In the genomic region with DNA sequence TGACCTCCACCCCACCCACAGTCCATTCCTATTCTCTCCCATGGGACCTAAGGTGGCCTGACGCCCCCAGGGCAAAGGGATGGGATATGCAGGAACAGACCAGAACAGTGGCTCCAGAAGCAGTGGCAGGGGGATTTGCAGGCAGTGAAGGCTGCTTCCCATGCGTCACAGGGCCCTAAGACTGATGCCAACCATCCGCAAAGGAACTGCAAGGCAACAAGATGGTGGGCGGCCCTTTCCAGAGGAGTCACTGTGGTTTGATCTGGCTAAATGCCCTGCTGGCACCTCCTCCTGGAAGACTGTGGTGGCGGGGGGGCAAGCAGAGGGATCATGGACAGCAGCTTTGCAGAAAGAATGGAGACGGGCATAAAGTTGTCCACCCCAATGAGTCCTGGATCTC, we compare ENCODE assay signal across 17 cellular contexts. TPM values are rescaled to one million over a fixed set of nuclear protein-coding genes. Genes with fewer than 3 reads are reported as not detected.
DNase-seq lines count a peak whose midpoint lies in the region; ATAC-seq and TF ChIP-seq lines count a peak whose summit lies in the region.
"Had no signal": no experiment of that assay in that cellular context is flagged by ENCODE, and none has a peak within 500 bp of the region (broad histone marks: within the 10 kb centered on the region; RNA-seq: fewer than 3 reads in every experiment).

No MANE protein-coding gene starts in this region.

- H3K27me3 ChIP-seq in breast epithelium = no peaks in the 10 kb centered on the region
- H3K27me3 ChIP-seq in neutrophil = no peaks in the 10 kb centered on the region
- no peaks in the 10 kb centered on the region for H3K27me3 ChIP-seq in GM23338 (ENCODE audit: insufficient read depth)
- H3K27me3 ChIP-seq: body of pancreas had no signal

- H3K4me3 ChIP-seq in NB4 (ENCODE audit: low read depth, low read length) (peak overlapping the region; percentile 52), breast epithelium (no peak overlapping the region), neutrophil (ENCODE audit: low read depth in 1 of 2, low read length in 1 of 2) (peak overlapping the region; percentile 39 to 45), GM23338 (no peak overlapping the region)
- H3K4me3 ChIP-seq: body of pancreas, K562 had no signal

- H3K27ac ChIP-seq in breast epithelium = no peak overlapping the region
- peak overlapping the region; percentile 83 for H3K27ac ChIP-seq in neutrophil
- H3K27ac ChIP-seq in GM23338 (ENCODE audit: low read depth) = no peak overlapping the region
- H3K27ac ChIP-seq: body of pancreas had no signal

- DNase-seq in CD14-positive monocyte (ENCODE audit: low spot score) (peak; percentile 73), NB4 (ENCODE audit: low read depth) (peak; percentile 89), breast epithelium (ENCODE audit: low spot score in 2 of 2) (peak; percentile 37 to 50), DMS53 treated with DMSO at 0.1 percent for 48 hours (lab: John Stamatoyannopoulos, UW; ENCODE audit: unreplicated experiment) (no peak), GM23338 (ENCODE audit: low spot score) (no peak), HFFc6 (no peak)
- DNase-seq: activated gamma-delta T cell treated with Interleukin-2 at 50 U/mL for 16 hours, DMS79, left ventricle myocardium superior, OCI-M1, retina had no signal

- peak overlapping the region; percentile 61 to 75 for H3K4me3 Mint-ChIP-seq in CD14-positive monocyte
- H3K4me3 Mint-ChIP-seq in GM23338 = no peak overlapping the region
- no peak overlapping the region for H3K4me3 Mint-ChIP-seq in HFFc6
- H3K4me3 Mint-ChIP-seq: nephron, WTC11 had no signal

- TF ChIP-seq POLR2A in NB4 (IDR thresholded peaks at IDR 0.05; ENCODE audit: extremely low read depth, insufficient read length) = no peak
- no peak for TF ChIP-seq POLR2A in breast epithelium (IDR thresholded peaks at IDR 0.05)

- H3K27ac Mint-ChIP-seq in CD14-positive monocyte (peak overlapping the region; percentile 75 to 94 (median 87)), GM23338 (no peak overlapping the region; the same call in 1 of the 2 replicates), HFFc6 (no peak overlapping the region)
- H3K27ac Mint-ChIP-seq: nephron, WTC11 had no signal

- H3K9me2 ChIP-seq in GM23338 (ENCODE audit: insufficient read depth) = no peaks in the 10 kb centered on the region

- H3K4me1 ChIP-seq in breast epithelium (no peaks in the 10 kb centered on the region), neutrophil (ENCODE audit: control insufficient read depth in 1 of 2, insufficient read depth in 1 of 2, low read depth in 1 of 2, low read length in 1 of 2) (peaks cover 75 to 79% of the 10 kb centered on the region in 2 experiments), GM23338 (ENCODE audit: insufficient read depth) (peaks cover 1% of the 10 kb centered on the region; the same call in 1 of the 2 replicates)

- ATAC-seq in GM19351 (IDR thresholded peaks at IDR 0.05; ENCODE audit: unreplicated experiment) (no peak), GM23338 (no peak)
- ATAC-seq: body of pancreas, K562, WTC11 had no signal

- intact Hi-C loops in CD14-positive monocyte (cut with micrococcal nuclease) = loop anchor here in 1 of 2 donors (5.0 kb wide), 1 partner anchor 45 kb away; no protein-coding TSS in a partner anchor
- intact Hi-C loops in breast epithelium (cut with DNase I; ENCODE audit: low total_unique reads) = no loop called here

- H3K4me1 Mint-ChIP-seq in CD14-positive monocyte = peaks cover 74% of the 10 kb centered on the region
- H3K4me1 Mint-ChIP-seq in GM23338 = peaks cover 8% of the 10 kb centered on the region
- peaks cover 16% of the 10 kb centered on the region for H3K4me1 Mint-ChIP-seq in HFFc6 (ENCODE audit: low read depth)

- no peaks in the 10 kb centered on the region for H3K9me3 ChIP-seq in breast epithelium
- H3K9me3 ChIP-seq in neutrophil = no peaks in the 10 kb centered on the region
- H3K9me3 ChIP-seq: body of pancreas had no signal

- H3K36me3 ChIP-seq in breast epithelium (no peaks in the 10 kb centered on the region), neutrophil (no peaks in the 10 kb centered on the region), GM23338 (ENCODE audit: insufficient read depth) (no peaks in the 10 kb centered on the region)

- H3F3A ChIP-seq in GM23338 (replicated peaks; ENCODE audit: low read depth) = no peaks in the 10 kb centered on the region

- H3K27me3 Mint-ChIP-seq in CD14-positive monocyte (ENCODE audit: low read depth in 3 of 3) (peaks cover 0 to 8% (median 0%) of the 10 kb centered on the region in 3 donors), GM23338 (ENCODE audit: insufficient read depth, low read depth, poor library complexity) (peaks cover 8% of the 10 kb centered on the region), HFFc6 (ENCODE audit: insufficient read depth) (peaks cover 10% of the 10 kb centered on the region)

- H3K36me3 Mint-ChIP-seq in CD14-positive monocyte = no peaks in the 10 kb centered on the region
- H3K36me3 Mint-ChIP-seq in GM23338 (ENCODE audit: low read depth) = no peaks in the 10 kb centered on the region
- H3K36me3 Mint-ChIP-seq in HFFc6 (ENCODE audit: low read depth) = no peaks in the 10 kb centered on the region
- H3K36me3 Mint-ChIP-seq: WTC11 had no signal

- no peaks in the 10 kb centered on the region for H3K79me2 ChIP-seq in GM23338 (replicated peaks; ENCODE audit: insufficient read depth)

- H3K9me3 Mint-ChIP-seq in CD14-positive monocyte (peaks cover 0 to 4% (median 0%) of the 10 kb centered on the region in 7 donors), GM23338 (no peaks in the 10 kb centered on the region), HFFc6 (no peaks in the 10 kb centered on the region)
- H3K9me3 Mint-ChIP-seq: nephron, WTC11 had no signal

- no peak overlapping the region for H3K4me2 ChIP-seq in GM23338

- H2AFZ ChIP-seq in GM23338 = no peak overlapping the region

- H4K20me1 ChIP-seq in GM23338 (replicated peaks; ENCODE audit: insufficient read depth) = no peaks in the 10 kb centered on the region

- TF ChIP-seq CTCF in CD14-positive monocyte (IDR thresholded peaks at IDR 0.05) (no peak), NB4 (IDR thresholded peaks at IDR 0.05; ENCODE audit: low read depth, low read length) (no peak), breast epithelium (IDR thresholded peaks at IDR 0.05) (no peak), neutrophil (IDR thresholded peaks at IDR 0.05) (no peak), GM23338 (conservative IDR thresholded peaks at IDR 0.05; ENCODE audit: low read depth in 2 of 2) (no peak), HFFc6 (IDR thresholded peaks at IDR 0.05) (no peak)

TF ChIP-seq in GM23338, 12 proteins besides CTCF, POLR2A, EP300 and RAD21 (continues in another document):
- TF ChIP-seq EZH2phosphoT487 (IDR thresholded peaks at IDR 0.05; ENCODE audit: unreplicated experiment) = no peak
- no peak for TF ChIP-seq EZH2 (IDR thresholded peaks at IDR 0.05; ENCODE audit: low read depth, unreplicated experiment)
- no peak for TF ChIP-seq CREB1 (CRISPR knock-in tag; IDR thresholded peaks at IDR 0.05; ENCODE audit: low read depth)
- TF ChIP-seq STAT1 (IDR thresholded peaks at IDR 0.05; ENCODE audit: unreplicated experiment) = no peak
- TF ChIP-seq ZNF114 (CRISPR knock-in tag; IDR thresholded peaks at IDR 0.05) = no peak
- no peak for TF ChIP-seq ZNF331 (CRISPR knock-in tag; IDR thresholded peaks at IDR 0.05; ENCODE audit: low read depth)
- TF ChIP-seq, protein P1, sequence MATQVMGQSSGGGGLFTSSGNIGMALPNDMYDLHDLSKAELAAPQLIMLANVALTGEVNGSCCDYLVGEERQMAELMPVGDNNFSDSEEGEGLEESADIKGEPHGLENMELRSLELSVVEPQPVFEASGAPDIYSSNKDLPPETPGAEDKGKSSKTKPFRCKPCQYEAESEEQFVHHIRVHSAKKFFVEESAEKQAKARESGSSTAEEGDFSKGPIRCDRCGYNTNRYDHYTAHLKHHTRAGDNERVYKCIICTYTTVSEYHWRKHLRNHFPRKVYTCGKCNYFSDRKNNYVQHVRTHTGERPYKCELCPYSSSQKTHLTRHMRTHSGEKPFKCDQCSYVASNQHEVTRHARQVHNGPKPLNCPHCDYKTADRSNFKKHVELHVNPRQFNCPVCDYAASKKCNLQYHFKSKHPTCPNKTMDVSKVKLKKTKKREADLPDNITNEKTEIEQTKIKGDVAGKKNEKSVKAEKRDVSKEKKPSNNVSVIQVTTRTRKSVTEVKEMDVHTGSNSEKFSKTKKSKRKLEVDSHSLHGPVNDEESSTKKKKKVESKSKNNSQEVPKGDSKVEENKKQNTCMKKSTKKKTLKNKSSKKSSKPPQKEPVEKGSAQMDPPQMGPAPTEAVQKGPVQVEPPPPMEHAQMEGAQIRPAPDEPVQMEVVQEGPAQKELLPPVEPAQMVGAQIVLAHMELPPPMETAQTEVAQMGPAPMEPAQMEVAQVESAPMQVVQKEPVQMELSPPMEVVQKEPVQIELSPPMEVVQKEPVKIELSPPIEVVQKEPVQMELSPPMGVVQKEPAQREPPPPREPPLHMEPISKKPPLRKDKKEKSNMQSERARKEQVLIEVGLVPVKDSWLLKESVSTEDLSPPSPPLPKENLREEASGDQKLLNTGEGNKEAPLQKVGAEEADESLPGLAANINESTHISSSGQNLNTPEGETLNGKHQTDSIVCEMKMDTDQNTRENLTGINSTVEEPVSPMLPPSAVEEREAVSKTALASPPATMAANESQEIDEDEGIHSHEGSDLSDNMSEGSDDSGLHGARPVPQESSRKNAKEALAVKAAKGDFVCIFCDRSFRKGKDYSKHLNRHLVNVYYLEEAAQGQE (IDR thresholded peaks at IDR 0.05; ENCODE audit: unreplicated experiment) = no peak
- TF ChIP-seq POLR2AphosphoS5 (IDR thresholded peaks at IDR 0.05; ENCODE audit: low read depth) = no peak
- TF ChIP-seq NANOG (IDR thresholded peaks at IDR 0.05; ENCODE audit: borderline replicate concordance) = no peak
- no peak for TF ChIP-seq JUNB (IDR thresholded peaks at IDR 0.05; ENCODE audit: unreplicated experiment)
- TF ChIP-seq, protein P2, sequence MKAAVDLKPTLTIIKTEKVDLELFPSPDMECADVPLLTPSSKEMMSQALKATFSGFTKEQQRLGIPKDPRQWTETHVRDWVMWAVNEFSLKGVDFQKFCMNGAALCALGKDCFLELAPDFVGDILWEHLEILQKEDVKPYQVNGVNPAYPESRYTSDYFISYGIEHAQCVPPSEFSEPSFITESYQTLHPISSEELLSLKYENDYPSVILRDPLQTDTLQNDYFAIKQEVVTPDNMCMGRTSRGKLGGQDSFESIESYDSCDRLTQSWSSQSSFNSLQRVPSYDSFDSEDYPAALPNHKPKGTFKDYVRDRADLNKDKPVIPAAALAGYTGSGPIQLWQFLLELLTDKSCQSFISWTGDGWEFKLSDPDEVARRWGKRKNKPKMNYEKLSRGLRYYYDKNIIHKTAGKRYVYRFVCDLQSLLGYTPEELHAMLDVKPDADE (IDR thresholded peaks at IDR 0.05) = no peak

RNA-seq across cellular contexts. Expression of a gene that starts 4.4 kb away (rescaled TPM):
- 10 to 100 TPM; 26.6 to 27.9 TPM for polyA plus RNA-seq in CD14-positive monocyte
- total RNA-seq in breast epithelium = 10 to 100 TPM; 31.8 to 54.6 (median 47.0) TPM
- 9.4 and 18.1 TPM in 2 replicates for total RNA-seq in GM23338 (2014; rRNA removed; shearing (Covaris generic))
- polyA plus RNA-seq in GM23338 (2016; fragmentation: Nextera tagmentation; extraction: Ambion mirVana) = 10.3 and 10.8 TPM in 2 replicates
- 10 to 100 TPM; 29.7 to 40.6 (median 34.9) TPM for total RNA-seq in HFFc6 (2021; fragmentation: NEBNext Ultra II Directional; extraction: Animal tissue kit (Norgen Biotek cat#: 25700))

Comparison
In these comparisons a context has a peak if more than half of its experiments do, and no peak if none do; other contexts are left out.
1. DNase-seq: peak in CD14-positive monocyte (single experiment), NB4 (single experiment) and breast epithelium (2 of 2); none in DMS53 treated with DMSO at 0.1 percent for 48 hours (single experiment), GM23338 (single experiment) and HFFc6 (single experiment).
2. H3K27ac Mint-ChIP-seq: peak in CD14-positive monocyte (7 of 7); none in GM23338 (single experiment) and HFFc6 (single experiment).
3. H3K4me3 Mint-ChIP-seq: peak in CD14-positive monocyte (2 of 2); none in GM23338 (single experiment) and HFFc6 (single experiment).
4. H3K4me3 ChIP-seq: peak in NB4 (single experiment) and neutrophil (2 of 2); none in breast epithelium (0 of 3) and GM23338 (single experiment).